In genomic region chr10:69928339-69928738, GRCh38 we compare ENCODE assay signal across 8 cellular contexts.
"Had no signal": no experiment of that assay in that cellular context is flagged by ENCODE, and none has a peak within 500 bp of the region (broad histone marks: within the 10 kb centered on the region; RNA-seq: fewer than 3 reads in every experiment).

No MANE protein-coding gene starts in this region.

- DNase-seq: IMR-90, KBM-7, KG1 had no signal

- H3K9ac ChIP-seq: KMS-11 had no signal

- H3K27ac Mint-ChIP-seq: IgD-negative memory B cell had no signal

- H3K4me3 ChIP-seq: K562 had no signal

- H3K27ac ChIP-seq: HL-60, KMS-11 had no signal

- H3K36me3 Mint-ChIP-seq: IgD-negative memory B cell had no signal

- H3K4me3 Mint-ChIP-seq: IgD-negative memory B cell had no signal

- ATAC-seq: HepG2, K562 had no signal

- H3K4me1 Mint-ChIP-seq: IgD-negative memory B cell had no signal

- H3K4me2 ChIP-seq: KMS-11 had no signal
